ENCODE assay signal across 14 cellular contexts in genomic region chr7:18978108-18978495, GRCh38.
A peak's percentile ranks its signal among the peaks of the same experiment; 100 is the strongest.
DNase-seq lines count a peak whose midpoint lies in the region; ATAC-seq and TF ChIP-seq lines count a peak whose summit lies in the region.
"Had no signal": no experiment of that assay in that cellular context is flagged by ENCODE, and none has a peak within 500 bp of the region (broad histone marks: within the 10 kb centered on the region; RNA-seq: fewer than 3 reads in every experiment).

No MANE protein-coding gene starts in this region.

- no peak overlapping the region for H3K27ac Mint-ChIP-seq in progenitor cell of endocrine pancreas
- no peak overlapping the region for H3K27ac Mint-ChIP-seq in natural killer cell treated with Interleukin-12 subunit alpha and Interleukin-12 subunit beta and Interleukin-15 and Interleukin-18, amount 100 ng/mL, for 72 hours
- H3K27ac Mint-ChIP-seq: T-cell had no signal

- H3K4me1 ChIP-seq in heart left ventricle (peaks cover 0 to 13% (median 3%) of the 10 kb centered on the region in 12 donors), body of pancreas (no peaks in the 10 kb centered on the region), aorta (ENCODE audit: control insufficient read depth in 1 of 2, insufficient read depth in 2 of 2, low read length in 2 of 2) (peaks cover 2 to 8% of the 10 kb centered on the region in 2 donors)

- ATAC-seq in heart left ventricle (peak in 3 of 4 donors; percentile 42 to 67 (median 46)), body of pancreas (peak; percentile 40), aorta (ENCODE audit: low FRiP score) (peak; percentile 78)
- ATAC-seq in natural killer cell treated with Interleukin-12 subunit alpha and Interleukin-12 subunit beta and Interleukin-15 and Interleukin-18, amount 100 ng/mL, for 72 hours = no peak
- ATAC-seq: T-cell had no signal

- intact Hi-C loops in heart left ventricle (cut with DNase I) (no loop called here), cardiac septum (cut with DNase I) (no loop called here), body of pancreas (cut with DNase I) (no loop called here), aorta (cut with DNase I) (loop anchor here in 1 of 2 donors (10.0 kb wide), 1 partner anchor 137 kb away; the partner anchor contains the start of gene TWIST1)

- no peaks in the 10 kb centered on the region for H3K27me3 ChIP-seq in heart left ventricle
- no peaks in the 10 kb centered on the region for H3K27me3 ChIP-seq in body of pancreas
- H3K27me3 ChIP-seq in aorta (ENCODE audit: control insufficient read depth in 1 of 2, insufficient read depth in 2 of 2, low read length in 1 of 2) = no peaks in the 10 kb centered on the region

- H3K9me3 ChIP-seq in heart left ventricle (peaks cover 0 to 9% (median 0%) of the 10 kb centered on the region in 12 donors), body of pancreas (no peaks in the 10 kb centered on the region), aorta (ENCODE audit: control insufficient read depth, low read length) (no peaks in the 10 kb centered on the region)

- TF ChIP-seq POLR2A in heart left ventricle (IDR thresholded peaks at IDR 0.05) (no peak), body of pancreas (IDR thresholded peaks at IDR 0.05) (no peak)

- H3K9me3 Mint-ChIP-seq in progenitor cell of endocrine pancreas (ENCODE audit: low read depth) = peaks cover 6% of the 10 kb centered on the region
- peaks cover 10% of the 10 kb centered on the region for H3K9me3 Mint-ChIP-seq in natural killer cell treated with Interleukin-12 subunit alpha and Interleukin-12 subunit beta and Interleukin-15 and Interleukin-18, amount 100 ng/mL, for 72 hours

- H3K36me3 ChIP-seq in heart left ventricle (no peaks in the 10 kb centered on the region), body of pancreas (replicated peaks in 1 of 2; ENCODE audit: insufficient read depth in 1 of 2, low read depth in 2 of 2) (no peaks in the 10 kb centered on the region), aorta (ENCODE audit: control insufficient read depth in 1 of 2, insufficient read depth in 2 of 2, low read length in 1 of 2) (no peaks in the 10 kb centered on the region)

- H3K36me3 Mint-ChIP-seq in progenitor cell of endocrine pancreas (ENCODE audit: insufficient read depth) = no peaks in the 10 kb centered on the region
- no peaks in the 10 kb centered on the region for H3K36me3 Mint-ChIP-seq in natural killer cell treated with Interleukin-12 subunit alpha and Interleukin-12 subunit beta and Interleukin-15 and Interleukin-18, amount 100 ng/mL, for 72 hours
- H3K36me3 Mint-ChIP-seq: T-cell had no signal

- no peak overlapping the region for H3K4me3 Mint-ChIP-seq in progenitor cell of endocrine pancreas (ENCODE audit: low read depth)
- H3K4me3 Mint-ChIP-seq in natural killer cell treated with Interleukin-12 subunit alpha and Interleukin-12 subunit beta and Interleukin-15 and Interleukin-18, amount 100 ng/mL, for 72 hours = no peak overlapping the region
- H3K4me3 Mint-ChIP-seq: T-cell had no signal

- TF ChIP-seq CTCF in heart left ventricle (IDR thresholded peaks at IDR 0.05) = no peak
- no peak for TF ChIP-seq CTCF in body of pancreas (IDR thresholded peaks at IDR 0.05)
- no peak for TF ChIP-seq CTCF in progenitor cell of endocrine pancreas (IDR thresholded peaks at IDR 0.05; ENCODE audit: unreplicated experiment)

- H3K27me3 Mint-ChIP-seq in progenitor cell of endocrine pancreas = no peaks in the 10 kb centered on the region
- H3K27me3 Mint-ChIP-seq in natural killer cell treated with Interleukin-12 subunit alpha and Interleukin-12 subunit beta and Interleukin-15 and Interleukin-18, amount 100 ng/mL, for 72 hours = no peaks in the 10 kb centered on the region
- H3K27me3 Mint-ChIP-seq: T-cell had no signal

- no peak for DNase-seq in heart left ventricle
- DNase-seq in cardiac septum (ENCODE audit: low spot score) = no peak
- DNase-seq in body of pancreas = no peak
- peak; percentile 92 for DNase-seq in iris pigment epithelial cell (ENCODE audit: low read depth)
- no peak for DNase-seq in aorta
- DNase-seq in GM19240 (ENCODE audit: insufficient read length, low spot score) = no peak
- no peak for DNase-seq in progenitor cell of endocrine pancreas (ENCODE audit: low spot score, unreplicated experiment)
- no peak for DNase-seq in natural killer cell treated with Interleukin-12 subunit alpha and Interleukin-12 subunit beta and Interleukin-15 and Interleukin-18, amount 100 ng/mL, for 72 hours (ENCODE audit: low spot score)
- DNase-seq: activated CD8-positive, alpha-beta memory T cell treated with anti-CD3 and anti-CD28 coated beads, Interleukin-2, amount 50 U/mL, for 4 hours; C1 segment of cervical spinal cord; effector CD4-positive, alpha-beta T cell; GOT3; T-cell had no signal

- H3K4me1 Mint-ChIP-seq in progenitor cell of endocrine pancreas (ENCODE audit: low read depth) = peaks cover 17% of the 10 kb centered on the region
- no peaks in the 10 kb centered on the region for H3K4me1 Mint-ChIP-seq in natural killer cell treated with Interleukin-12 subunit alpha and Interleukin-12 subunit beta and Interleukin-15 and Interleukin-18, amount 100 ng/mL, for 72 hours (ENCODE audit: low read depth in 2 of 2)
- H3K4me1 Mint-ChIP-seq: T-cell had no signal

- WGBS in heart left ventricle, 4 donors = 47 to 71% (median 61%) methylated on average over 2 of the region's 2 CpGs
- 14 to 31% methylated on average over 2 of the region's 2 CpGs for WGBS in body of pancreas, 2 donors
- WGBS in aorta, 2 donors = 0 to 2% methylated on average over 2 of the region's 2 CpGs

- no peak overlapping the region for H3K27ac ChIP-seq in heart left ventricle
- H3K27ac ChIP-seq in body of pancreas = no peak overlapping the region
- H3K27ac ChIP-seq in aorta (ENCODE audit: low read depth in 1 of 2, low read length in 2 of 2) = peak overlapping the region in 1 of 2 donors; percentile 82
- H3K27ac ChIP-seq: HL-60 had no signal

- H3K4me3 ChIP-seq in heart left ventricle (no peak overlapping the region), body of pancreas (no peak overlapping the region), aorta (ENCODE audit: low read length in 2 of 2) (no peak overlapping the region)

Comparison
In these comparisons a context has a peak if more than half of its experiments do, and no peak if none do; other contexts are left out.
1. ATAC-seq: peak in heart left ventricle (3 of 4), body of pancreas (single experiment) and aorta (single experiment); none in natural killer cell treated with Interleukin-12 subunit alpha and Interleukin-12 subunit beta and Interleukin-15 and Interleukin-18, amount 100 ng/mL, for 72 hours (0 of 2).